1 cellular context compared by ENCODE assay signal in the genomic region with DNA sequence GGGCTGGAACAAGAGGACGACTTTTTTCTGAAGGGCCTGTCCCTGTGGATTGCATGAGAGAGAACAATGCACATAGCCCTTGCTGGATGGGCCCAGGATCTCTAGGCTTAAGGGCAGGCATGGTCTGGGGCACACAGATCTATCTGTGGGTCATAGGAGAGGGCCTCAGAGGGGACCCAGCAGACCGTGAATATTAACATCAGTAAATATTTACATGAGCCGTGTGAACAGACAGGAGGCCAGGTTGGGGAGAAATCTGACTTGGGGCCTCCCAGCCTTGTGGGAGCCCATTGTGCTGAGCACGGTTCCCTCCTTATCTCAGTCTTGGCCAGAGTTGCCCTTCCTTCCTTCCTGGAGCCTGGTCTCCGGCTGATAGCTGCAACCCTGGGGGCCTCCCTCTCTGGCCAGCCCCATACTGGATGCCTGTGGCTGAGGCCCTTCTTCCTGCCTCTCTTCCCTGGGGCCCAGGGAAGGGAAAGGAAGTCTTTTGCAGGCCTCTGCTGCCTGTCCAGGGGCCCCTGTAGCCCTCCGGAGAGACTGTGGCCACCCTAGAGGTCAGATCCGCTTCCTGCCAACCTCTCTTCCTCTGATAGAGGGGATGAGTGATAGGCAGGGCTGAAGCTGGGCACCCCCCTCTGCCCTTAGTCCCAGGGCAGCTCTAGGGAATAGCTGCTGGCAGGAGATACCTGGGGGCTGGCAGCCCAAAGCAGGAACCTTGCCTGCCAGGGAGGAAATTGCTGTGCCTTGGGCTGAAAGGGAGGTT.
TF ChIP-seq lines count a peak whose summit lies in the region.

No MANE protein-coding gene starts in this region.

TF ChIP-seq in K562, 482 proteins besides CTCF, POLR2A, EP300 and RAD21 (continued from another document and continues in another):
- TF ChIP-seq, protein P1, sequence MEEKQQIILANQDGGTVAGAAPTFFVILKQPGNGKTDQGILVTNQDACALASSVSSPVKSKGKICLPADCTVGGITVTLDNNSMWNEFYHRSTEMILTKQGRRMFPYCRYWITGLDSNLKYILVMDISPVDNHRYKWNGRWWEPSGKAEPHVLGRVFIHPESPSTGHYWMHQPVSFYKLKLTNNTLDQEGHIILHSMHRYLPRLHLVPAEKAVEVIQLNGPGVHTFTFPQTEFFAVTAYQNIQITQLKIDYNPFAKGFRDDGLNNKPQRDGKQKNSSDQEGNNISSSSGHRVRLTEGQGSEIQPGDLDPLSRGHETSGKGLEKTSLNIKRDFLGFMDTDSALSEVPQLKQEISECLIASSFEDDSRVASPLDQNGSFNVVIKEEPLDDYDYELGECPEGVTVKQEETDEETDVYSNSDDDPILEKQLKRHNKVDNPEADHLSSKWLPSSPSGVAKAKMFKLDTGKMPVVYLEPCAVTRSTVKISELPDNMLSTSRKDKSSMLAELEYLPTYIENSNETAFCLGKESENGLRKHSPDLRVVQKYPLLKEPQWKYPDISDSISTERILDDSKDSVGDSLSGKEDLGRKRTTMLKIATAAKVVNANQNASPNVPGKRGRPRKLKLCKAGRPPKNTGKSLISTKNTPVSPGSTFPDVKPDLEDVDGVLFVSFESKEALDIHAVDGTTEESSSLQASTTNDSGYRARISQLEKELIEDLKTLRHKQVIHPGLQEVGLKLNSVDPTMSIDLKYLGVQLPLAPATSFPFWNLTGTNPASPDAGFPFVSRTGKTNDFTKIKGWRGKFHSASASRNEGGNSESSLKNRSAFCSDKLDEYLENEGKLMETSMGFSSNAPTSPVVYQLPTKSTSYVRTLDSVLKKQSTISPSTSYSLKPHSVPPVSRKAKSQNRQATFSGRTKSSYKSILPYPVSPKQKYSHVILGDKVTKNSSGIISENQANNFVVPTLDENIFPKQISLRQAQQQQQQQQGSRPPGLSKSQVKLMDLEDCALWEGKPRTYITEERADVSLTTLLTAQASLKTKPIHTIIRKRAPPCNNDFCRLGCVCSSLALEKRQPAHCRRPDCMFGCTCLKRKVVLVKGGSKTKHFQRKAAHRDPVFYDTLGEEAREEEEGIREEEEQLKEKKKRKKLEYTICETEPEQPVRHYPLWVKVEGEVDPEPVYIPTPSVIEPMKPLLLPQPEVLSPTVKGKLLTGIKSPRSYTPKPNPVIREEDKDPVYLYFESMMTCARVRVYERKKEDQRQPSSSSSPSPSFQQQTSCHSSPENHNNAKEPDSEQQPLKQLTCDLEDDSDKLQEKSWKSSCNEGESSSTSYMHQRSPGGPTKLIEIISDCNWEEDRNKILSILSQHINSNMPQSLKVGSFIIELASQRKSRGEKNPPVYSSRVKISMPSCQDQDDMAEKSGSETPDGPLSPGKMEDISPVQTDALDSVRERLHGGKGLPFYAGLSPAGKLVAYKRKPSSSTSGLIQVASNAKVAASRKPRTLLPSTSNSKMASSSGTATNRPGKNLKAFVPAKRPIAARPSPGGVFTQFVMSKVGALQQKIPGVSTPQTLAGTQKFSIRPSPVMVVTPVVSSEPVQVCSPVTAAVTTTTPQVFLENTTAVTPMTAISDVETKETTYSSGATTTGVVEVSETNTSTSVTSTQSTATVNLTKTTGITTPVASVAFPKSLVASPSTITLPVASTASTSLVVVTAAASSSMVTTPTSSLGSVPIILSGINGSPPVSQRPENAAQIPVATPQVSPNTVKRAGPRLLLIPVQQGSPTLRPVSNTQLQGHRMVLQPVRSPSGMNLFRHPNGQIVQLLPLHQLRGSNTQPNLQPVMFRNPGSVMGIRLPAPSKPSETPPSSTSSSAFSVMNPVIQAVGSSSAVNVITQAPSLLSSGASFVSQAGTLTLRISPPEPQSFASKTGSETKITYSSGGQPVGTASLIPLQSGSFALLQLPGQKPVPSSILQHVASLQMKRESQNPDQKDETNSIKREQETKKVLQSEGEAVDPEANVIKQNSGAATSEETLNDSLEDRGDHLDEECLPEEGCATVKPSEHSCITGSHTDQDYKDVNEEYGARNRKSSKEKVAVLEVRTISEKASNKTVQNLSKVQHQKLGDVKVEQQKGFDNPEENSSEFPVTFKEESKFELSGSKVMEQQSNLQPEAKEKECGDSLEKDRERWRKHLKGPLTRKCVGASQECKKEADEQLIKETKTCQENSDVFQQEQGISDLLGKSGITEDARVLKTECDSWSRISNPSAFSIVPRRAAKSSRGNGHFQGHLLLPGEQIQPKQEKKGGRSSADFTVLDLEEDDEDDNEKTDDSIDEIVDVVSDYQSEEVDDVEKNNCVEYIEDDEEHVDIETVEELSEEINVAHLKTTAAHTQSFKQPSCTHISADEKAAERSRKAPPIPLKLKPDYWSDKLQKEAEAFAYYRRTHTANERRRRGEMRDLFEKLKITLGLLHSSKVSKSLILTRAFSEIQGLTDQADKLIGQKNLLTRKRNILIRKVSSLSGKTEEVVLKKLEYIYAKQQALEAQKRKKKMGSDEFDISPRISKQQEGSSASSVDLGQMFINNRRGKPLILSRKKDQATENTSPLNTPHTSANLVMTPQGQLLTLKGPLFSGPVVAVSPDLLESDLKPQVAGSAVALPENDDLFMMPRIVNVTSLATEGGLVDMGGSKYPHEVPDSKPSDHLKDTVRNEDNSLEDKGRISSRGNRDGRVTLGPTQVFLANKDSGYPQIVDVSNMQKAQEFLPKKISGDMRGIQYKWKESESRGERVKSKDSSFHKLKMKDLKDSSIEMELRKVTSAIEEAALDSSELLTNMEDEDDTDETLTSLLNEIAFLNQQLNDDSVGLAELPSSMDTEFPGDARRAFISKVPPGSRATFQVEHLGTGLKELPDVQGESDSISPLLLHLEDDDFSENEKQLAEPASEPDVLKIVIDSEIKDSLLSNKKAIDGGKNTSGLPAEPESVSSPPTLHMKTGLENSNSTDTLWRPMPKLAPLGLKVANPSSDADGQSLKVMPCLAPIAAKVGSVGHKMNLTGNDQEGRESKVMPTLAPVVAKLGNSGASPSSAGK (IDR thresholded peaks at IDR 0.05) = peak; percentile 64
- TF ChIP-seq ZKSCAN3 (CRISPR knock-in tag; IDR thresholded peaks at IDR 0.05) (no peak), RUNX1 (IDR thresholded peaks at IDR 0.05; ENCODE audit: low read depth) (0 out of 2 replicates have a peak, but pooled peaks have one; percentile 48), NCOA4 (IDR thresholded peaks at IDR 0.05; ENCODE audit: partially characterized antibody) (no peak), HMG20A (CRISPR knock-in tag; conservative IDR thresholded peaks at IDR 0.05) (no peak), CBFA2T2 (conservative IDR thresholded peaks at IDR 0.05) (peak; percentile 85), ZNF561 (CRISPR knock-in tag; conservative IDR thresholded peaks at IDR 0.05) (no peak), FOXP1 (CRISPR knock-in tag; IDR thresholded peaks at IDR 0.05) (no peak), HOXB6 (CRISPR knock-in tag; IDR thresholded peaks at IDR 0.05; ENCODE audit: borderline replicate concordance) (no peak), SMARCB1 (IDR thresholded peaks at IDR 0.05; ENCODE audit: insufficient read length, low read depth) (no peak), DMBX1 (CRISPR knock-in tag; IDR thresholded peaks at IDR 0.05; ENCODE audit: borderline replicate concordance) (peak; percentile 88), ZNF408 (CRISPR knock-in tag; IDR thresholded peaks at IDR 0.05; ENCODE audit: low read depth) (no peak), WHSC1 (IDR thresholded peaks at IDR 0.05; ENCODE audit: low read length) (no peak), TCFL5 (CRISPR knock-in tag; conservative IDR thresholded peaks at IDR 0.05) (no peak), PCBP1 (IDR thresholded peaks at IDR 0.05; ENCODE audit: low read depth, low read length, poor library complexity, severe bottlenecking) (no peak), MECOM (CRISPR knock-in tag; IDR thresholded peaks at IDR 0.05) (no peak), CBFB (CRISPR knock-in tag; IDR thresholded peaks at IDR 0.05) (no peak), ZNF175 (CRISPR knock-in tag; IDR thresholded peaks at IDR 0.05; ENCODE audit: low read depth) (peak; percentile 71), ETV6 (IDR thresholded peaks at IDR 0.05; ENCODE audit: borderline replicate concordance in 1 of 2, low read depth in 2 of 2, low read length in 1 of 2) (no peak), ETV6 (CRISPR knock-in tag; IDR thresholded peaks at IDR 0.05; ENCODE audit: borderline replicate concordance) (no peak), ZNF551 (CRISPR knock-in tag; IDR thresholded peaks at IDR 0.05) (no peak)
- TF ChIP-seq, protein P2, sequence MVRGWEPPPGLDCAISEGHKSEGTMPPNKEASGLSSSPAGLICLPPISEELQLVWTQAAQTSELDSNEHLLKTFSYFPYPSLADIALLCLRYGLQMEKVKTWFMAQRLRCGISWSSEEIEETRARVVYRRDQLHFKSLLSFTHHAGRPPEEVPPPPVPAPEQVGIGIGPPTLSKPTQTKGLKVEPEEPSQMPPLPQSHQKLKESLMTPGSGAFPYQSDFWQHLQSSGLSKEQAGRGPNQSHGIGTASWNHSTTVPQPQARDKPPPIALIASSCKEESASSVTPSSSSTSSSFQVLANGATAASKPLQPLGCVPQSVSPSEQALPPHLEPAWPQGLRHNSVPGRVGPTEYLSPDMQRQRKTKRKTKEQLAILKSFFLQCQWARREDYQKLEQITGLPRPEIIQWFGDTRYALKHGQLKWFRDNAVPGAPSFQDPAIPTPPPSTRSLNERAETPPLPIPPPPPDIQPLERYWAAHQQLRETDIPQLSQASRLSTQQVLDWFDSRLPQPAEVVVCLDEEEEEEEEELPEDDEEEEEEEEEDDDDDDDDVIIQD (CRISPR knock-in tag; IDR thresholded peaks at IDR 0.05) = no peak
- TF ChIP-seq, protein P3, sequence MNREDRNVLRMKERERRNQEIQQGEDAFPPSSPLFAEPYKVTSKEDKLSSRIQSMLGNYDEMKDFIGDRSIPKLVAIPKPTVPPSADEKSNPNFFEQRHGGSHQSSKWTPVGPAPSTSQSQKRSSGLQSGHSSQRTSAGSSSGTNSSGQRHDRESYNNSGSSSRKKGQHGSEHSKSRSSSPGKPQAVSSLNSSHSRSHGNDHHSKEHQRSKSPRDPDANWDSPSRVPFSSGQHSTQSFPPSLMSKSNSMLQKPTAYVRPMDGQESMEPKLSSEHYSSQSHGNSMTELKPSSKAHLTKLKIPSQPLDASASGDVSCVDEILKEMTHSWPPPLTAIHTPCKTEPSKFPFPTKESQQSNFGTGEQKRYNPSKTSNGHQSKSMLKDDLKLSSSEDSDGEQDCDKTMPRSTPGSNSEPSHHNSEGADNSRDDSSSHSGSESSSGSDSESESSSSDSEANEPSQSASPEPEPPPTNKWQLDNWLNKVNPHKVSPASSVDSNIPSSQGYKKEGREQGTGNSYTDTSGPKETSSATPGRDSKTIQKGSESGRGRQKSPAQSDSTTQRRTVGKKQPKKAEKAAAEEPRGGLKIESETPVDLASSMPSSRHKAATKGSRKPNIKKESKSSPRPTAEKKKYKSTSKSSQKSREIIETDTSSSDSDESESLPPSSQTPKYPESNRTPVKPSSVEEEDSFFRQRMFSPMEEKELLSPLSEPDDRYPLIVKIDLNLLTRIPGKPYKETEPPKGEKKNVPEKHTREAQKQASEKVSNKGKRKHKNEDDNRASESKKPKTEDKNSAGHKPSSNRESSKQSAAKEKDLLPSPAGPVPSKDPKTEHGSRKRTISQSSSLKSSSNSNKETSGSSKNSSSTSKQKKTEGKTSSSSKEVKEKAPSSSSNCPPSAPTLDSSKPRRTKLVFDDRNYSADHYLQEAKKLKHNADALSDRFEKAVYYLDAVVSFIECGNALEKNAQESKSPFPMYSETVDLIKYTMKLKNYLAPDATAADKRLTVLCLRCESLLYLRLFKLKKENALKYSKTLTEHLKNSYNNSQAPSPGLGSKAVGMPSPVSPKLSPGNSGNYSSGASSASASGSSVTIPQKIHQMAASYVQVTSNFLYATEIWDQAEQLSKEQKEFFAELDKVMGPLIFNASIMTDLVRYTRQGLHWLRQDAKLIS (CRISPR knock-in tag; IDR thresholded peaks at IDR 0.05) = no peak
- TF ChIP-seq, protein P4, sequence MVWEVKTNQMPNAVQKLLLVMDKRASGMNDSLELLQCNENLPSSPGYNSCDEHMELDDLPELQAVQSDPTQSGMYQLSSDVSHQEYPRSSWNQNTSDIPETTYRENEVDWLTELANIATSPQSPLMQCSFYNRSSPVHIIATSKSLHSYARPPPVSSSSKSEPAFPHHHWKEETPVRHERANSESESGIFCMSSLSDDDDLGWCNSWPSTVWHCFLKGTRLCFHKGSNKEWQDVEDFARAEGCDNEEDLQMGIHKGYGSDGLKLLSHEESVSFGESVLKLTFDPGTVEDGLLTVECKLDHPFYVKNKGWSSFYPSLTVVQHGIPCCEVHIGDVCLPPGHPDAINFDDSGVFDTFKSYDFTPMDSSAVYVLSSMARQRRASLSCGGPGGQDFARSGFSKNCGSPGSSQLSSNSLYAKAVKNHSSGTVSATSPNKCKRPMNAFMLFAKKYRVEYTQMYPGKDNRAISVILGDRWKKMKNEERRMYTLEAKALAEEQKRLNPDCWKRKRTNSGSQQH (CRISPR knock-in tag; IDR thresholded peaks at IDR 0.05) = no peak
- TF ChIP-seq, protein P5, sequence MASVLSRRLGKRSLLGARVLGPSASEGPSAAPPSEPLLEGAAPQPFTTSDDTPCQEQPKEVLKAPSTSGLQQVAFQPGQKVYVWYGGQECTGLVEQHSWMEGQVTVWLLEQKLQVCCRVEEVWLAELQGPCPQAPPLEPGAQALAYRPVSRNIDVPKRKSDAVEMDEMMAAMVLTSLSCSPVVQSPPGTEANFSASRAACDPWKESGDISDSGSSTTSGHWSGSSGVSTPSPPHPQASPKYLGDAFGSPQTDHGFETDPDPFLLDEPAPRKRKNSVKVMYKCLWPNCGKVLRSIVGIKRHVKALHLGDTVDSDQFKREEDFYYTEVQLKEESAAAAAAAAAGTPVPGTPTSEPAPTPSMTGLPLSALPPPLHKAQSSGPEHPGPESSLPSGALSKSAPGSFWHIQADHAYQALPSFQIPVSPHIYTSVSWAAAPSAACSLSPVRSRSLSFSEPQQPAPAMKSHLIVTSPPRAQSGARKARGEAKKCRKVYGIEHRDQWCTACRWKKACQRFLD (CRISPR knock-in tag; IDR thresholded peaks at IDR 0.05) = peak; percentile 79; the same call in 1 of the 2 replicates
- TF ChIP-seq, protein P6, sequence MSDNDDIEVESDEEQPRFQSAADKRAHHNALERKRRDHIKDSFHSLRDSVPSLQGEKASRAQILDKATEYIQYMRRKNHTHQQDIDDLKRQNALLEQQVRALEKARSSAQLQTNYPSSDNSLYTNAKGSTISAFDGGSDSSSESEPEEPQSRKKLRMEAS (CRISPR knock-in tag; IDR thresholded peaks at IDR 0.05) = no peak
